In the genomic region with DNA sequence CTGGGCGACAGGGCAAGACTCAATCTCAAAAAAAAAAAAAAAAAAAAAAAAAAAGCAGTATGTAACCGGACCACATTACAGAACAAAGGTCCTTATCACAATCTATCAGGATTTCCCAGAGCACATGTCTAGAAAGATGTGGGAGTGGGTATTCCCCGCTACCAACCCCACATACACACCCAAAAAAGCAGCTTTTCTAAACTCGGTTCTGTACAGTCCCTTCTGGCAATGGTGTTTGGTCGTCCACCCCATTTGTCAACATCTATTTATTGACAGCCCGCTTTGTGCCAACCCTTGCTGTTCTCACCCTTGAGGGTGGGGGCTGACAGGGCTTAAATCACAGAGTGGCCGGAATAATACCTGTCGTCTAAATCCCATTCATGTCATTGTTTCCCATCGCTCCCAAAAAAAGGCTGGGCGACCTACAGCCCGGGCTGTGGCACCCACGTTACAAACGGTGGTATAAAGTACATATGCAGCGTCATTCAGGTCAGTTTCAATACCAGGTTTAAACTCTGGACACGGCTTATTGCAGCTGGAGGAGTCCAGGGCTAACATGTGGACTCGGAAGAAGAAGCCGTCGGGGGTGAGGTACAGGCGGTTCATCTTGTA, we compare ENCODE assay signal across 8 cellular contexts. TPM values are rescaled to one million over a fixed set of nuclear protein-coding genes. Genes with fewer than 3 reads are reported as not detected.
DNase-seq lines count a peak whose midpoint lies in the region; ATAC-seq and TF ChIP-seq lines count a peak whose summit lies in the region.

No MANE protein-coding gene starts in this region.

- POLR2A ChIA-PET in AG04449 (lab: Yijun Ruan, JAX): interaction anchor here (0.6 to 1.1 kb wide), 2 partner anchors 9 to 27 kb away, joined by 3 to 8 read pairs; no protein-coding TSS in a partner anchor
- POLR2A ChIA-PET in activated CD4-positive, alpha-beta memory T cell treated with anti-CD3 and anti-CD28 coated beads, Interleukin-2, amount 10 ng/mL, durations not matched to agents 7 days and 5 days (lab: Charles Lee): interaction anchor here (0.7 to 1.4 kb wide), 6 partner anchors 13 to 277 kb away, joined by 3 to 6 read pairs (median 3); no protein-coding TSS in a partner anchor

- intact Hi-C loops in right cardiac atrium (cut with DNase I): no loop called here

- H3K27ac Mint-ChIP-seq in GM23338: peak overlapping the region; percentile 90
- H3K27ac Mint-ChIP-seq in activated CD4-positive, alpha-beta memory T cell treated with anti-CD3 and anti-CD28 coated beads, Interleukin-2, amount 10 ng/mL, durations not matched to agents 7 days and 5 days: peak overlapping the region; percentile 74

- peaks cover 13% of the 10 kb centered on the region for H3F3A ChIP-seq in GM23338 (replicated peaks; ENCODE audit: low read depth)

- 11% methylated on average over 19 of the region's 19 CpGs for WGBS in right cardiac atrium

- peaks cover 14% of the 10 kb centered on the region for H3K4me1 ChIP-seq in GM23338 (ENCODE audit: insufficient read depth)
- H3K4me1 ChIP-seq in right cardiac atrium (ENCODE audit: control insufficient read depth, insufficient read depth, low read length): peaks cover 5% of the 10 kb centered on the region

- peaks cover 40% of the 10 kb centered on the region for H3K27me3 ChIP-seq in GM23338 (ENCODE audit: insufficient read depth)
- H3K27me3 ChIP-seq in right cardiac atrium (ENCODE audit: control insufficient read depth, insufficient read depth): no peaks in the 10 kb centered on the region

- no peak for DNase-seq in AG04449 (ENCODE audit: low read depth, low spot score)
- peak; percentile 20 for DNase-seq in GM23338 (ENCODE audit: low spot score)
- DNase-seq in activated CD4-positive, alpha-beta memory T cell treated with anti-CD3 and anti-CD28 coated beads, Interleukin-2, amount 10 ng/mL, durations not matched to agents 7 days and 5 days: no peak
- no peak for DNase-seq in right cardiac atrium
- no peak for DNase-seq in skeletal muscle cell (ENCODE audit: low read depth)

- ATAC-seq in GM23338 (no peak), right cardiac atrium (peak; percentile 1 to 4), HG02938 (IDR thresholded peaks at IDR 0.05; ENCODE audit: unreplicated experiment) (no peak), HG02759 (IDR thresholded peaks at IDR 0.05; ENCODE audit: unreplicated experiment) (no peak), HG03139 (IDR thresholded peaks at IDR 0.05; ENCODE audit: unreplicated experiment) (no peak)

- H4K20me1 ChIP-seq in GM23338 (replicated peaks; ENCODE audit: insufficient read depth): no peaks in the 10 kb centered on the region; the same call in 1 of the 2 replicates

- H3K27ac ChIP-seq in GM23338 (ENCODE audit: low read depth) (peak overlapping the region; percentile 85; the same call in 1 of the 2 replicates), right cardiac atrium (ENCODE audit: low read length) (peak overlapping the region; percentile 74)

- H3K27me3 Mint-ChIP-seq in GM23338 (ENCODE audit: insufficient read depth, low read depth, poor library complexity): peaks cover 25% of the 10 kb centered on the region
- peaks cover 10% of the 10 kb centered on the region for H3K27me3 Mint-ChIP-seq in activated CD4-positive, alpha-beta memory T cell treated with anti-CD3 and anti-CD28 coated beads, Interleukin-2, amount 10 ng/mL, durations not matched to agents 7 days and 5 days

- H3K4me3 Mint-ChIP-seq in GM23338: peak overlapping the region; percentile 98
- H3K4me3 Mint-ChIP-seq in activated CD4-positive, alpha-beta memory T cell treated with anti-CD3 and anti-CD28 coated beads, Interleukin-2, amount 10 ng/mL, durations not matched to agents 7 days and 5 days: peak overlapping the region; percentile 82

- H3K4me3 ChIP-seq in AG04449 (ENCODE audit: low read depth, low read length): peak overlapping the region; percentile 72
- peak overlapping the region; percentile 92 for H3K4me3 ChIP-seq in GM23338
- peak overlapping the region; percentile 92 for H3K4me3 ChIP-seq in right cardiac atrium (ENCODE audit: low read length)
- H3K4me3 ChIP-seq in skeletal muscle cell (ENCODE audit: low read depth, low read length): peak overlapping the region; percentile 68

- H3K9me3 Mint-ChIP-seq in GM23338: no peaks in the 10 kb centered on the region
- H3K9me3 Mint-ChIP-seq in activated CD4-positive, alpha-beta memory T cell treated with anti-CD3 and anti-CD28 coated beads, Interleukin-2, amount 10 ng/mL, durations not matched to agents 7 days and 5 days: no peaks in the 10 kb centered on the region

- H2AFZ ChIP-seq in GM23338: peak overlapping the region; percentile 96

- H3K9me2 ChIP-seq in GM23338 (ENCODE audit: insufficient read depth): no peaks in the 10 kb centered on the region

- no peaks in the 10 kb centered on the region for H3K79me2 ChIP-seq in GM23338 (replicated peaks; ENCODE audit: insufficient read depth)

- no peaks in the 10 kb centered on the region for H3K36me3 ChIP-seq in GM23338 (ENCODE audit: insufficient read depth)

- H3K4me2 ChIP-seq in GM23338: peak overlapping the region; percentile 97

- CTCF ChIA-PET in AG04449 (lab: Yijun Ruan, JAX): interaction anchor here (0.8 kb wide), 1 partner anchor 10 kb away, joined by 3 read pairs; no protein-coding TSS in a partner anchor
- CTCF ChIA-PET in activated CD4-positive, alpha-beta memory T cell treated with anti-CD3 and anti-CD28 coated beads, Interleukin-2, amount 10 ng/mL, durations not matched to agents 7 days and 5 days (lab: Charles Lee): no interaction called here

- no peaks in the 10 kb centered on the region for H3K9me3 ChIP-seq in right cardiac atrium (ENCODE audit: control insufficient read depth, low read length)

- peaks cover 13% of the 10 kb centered on the region for H3K36me3 Mint-ChIP-seq in GM23338 (ENCODE audit: low read depth)
- peaks cover 2% of the 10 kb centered on the region for H3K36me3 Mint-ChIP-seq in activated CD4-positive, alpha-beta memory T cell treated with anti-CD3 and anti-CD28 coated beads, Interleukin-2, amount 10 ng/mL, durations not matched to agents 7 days and 5 days (ENCODE audit: low read depth)

- peaks cover 18% of the 10 kb centered on the region for H3K4me1 Mint-ChIP-seq in GM23338
- H3K4me1 Mint-ChIP-seq in activated CD4-positive, alpha-beta memory T cell treated with anti-CD3 and anti-CD28 coated beads, Interleukin-2, amount 10 ng/mL, durations not matched to agents 7 days and 5 days: peaks cover 37% of the 10 kb centered on the region

- TF ChIP-seq CTCF in AG04449 (IDR thresholded peaks at IDR 0.05; ENCODE audit: insufficient read depth, low read length, missing control alignments): no peak
- no peak for TF ChIP-seq CTCF in GM23338 (conservative IDR thresholded peaks at IDR 0.05; ENCODE audit: low read depth in 2 of 2)

TF ChIP-seq in GM23338, 12 proteins besides CTCF, POLR2A, EP300 and RAD21 (continues in another document):
- TF ChIP-seq STAT1 (IDR thresholded peaks at IDR 0.05; ENCODE audit: unreplicated experiment): no peak
- no peak for TF ChIP-seq EZH2phosphoT487 (IDR thresholded peaks at IDR 0.05; ENCODE audit: unreplicated experiment)
- no peak for TF ChIP-seq POLR2AphosphoS5 (IDR thresholded peaks at IDR 0.05; ENCODE audit: low read depth)
- TF ChIP-seq EZH2 (IDR thresholded peaks at IDR 0.05; ENCODE audit: low read depth, unreplicated experiment): no peak
- no peak for TF ChIP-seq ZNF331 (CRISPR knock-in tag; IDR thresholded peaks at IDR 0.05; ENCODE audit: low read depth)
- TF ChIP-seq JUNB (IDR thresholded peaks at IDR 0.05; ENCODE audit: unreplicated experiment): no peak
- no peak for TF ChIP-seq ZNF114 (CRISPR knock-in tag; IDR thresholded peaks at IDR 0.05)
- TF ChIP-seq, protein P1, sequence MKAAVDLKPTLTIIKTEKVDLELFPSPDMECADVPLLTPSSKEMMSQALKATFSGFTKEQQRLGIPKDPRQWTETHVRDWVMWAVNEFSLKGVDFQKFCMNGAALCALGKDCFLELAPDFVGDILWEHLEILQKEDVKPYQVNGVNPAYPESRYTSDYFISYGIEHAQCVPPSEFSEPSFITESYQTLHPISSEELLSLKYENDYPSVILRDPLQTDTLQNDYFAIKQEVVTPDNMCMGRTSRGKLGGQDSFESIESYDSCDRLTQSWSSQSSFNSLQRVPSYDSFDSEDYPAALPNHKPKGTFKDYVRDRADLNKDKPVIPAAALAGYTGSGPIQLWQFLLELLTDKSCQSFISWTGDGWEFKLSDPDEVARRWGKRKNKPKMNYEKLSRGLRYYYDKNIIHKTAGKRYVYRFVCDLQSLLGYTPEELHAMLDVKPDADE (IDR thresholded peaks at IDR 0.05): no peak
- no peak for TF ChIP-seq NANOG (IDR thresholded peaks at IDR 0.05; ENCODE audit: borderline replicate concordance)

RNA-seq across cellular contexts. Expression of gene C17orf58, which starts 3.6 kb away (rescaled TPM):
- total RNA-seq in GM23338 (2014; rRNA removed; shearing (Covaris generic)): 30.9 and 42.3 TPM in 2 replicates
- polyA plus RNA-seq in GM23338 (2016; fragmentation: Nextera tagmentation; extraction: Ambion mirVana) (35.0 and 35.8 TPM in 2 replicates), right cardiac atrium (12.0 TPM)
- total RNA-seq in activated CD4-positive, alpha-beta memory T cell treated with anti-CD3 and anti-CD28 coated beads, Interleukin-2, amount 10 ng/mL, durations not matched to agents 7 days and 5 days: 10 to 100 TPM; 12.4 TPM
- 1 to 10 TPM; 5.9 to 7.4 (median 6.9) TPM for total RNA-seq in right cardiac atrium

RNA-seq across cellular contexts. Expression of gene KPNA2, which starts 42.9 kb away (rescaled TPM):
- total RNA-seq in GM23338 (2014; rRNA removed; shearing (Covaris generic)): 442 and 468 TPM in 2 replicates
- polyA plus RNA-seq in GM23338 (2016; fragmentation: Nextera tagmentation; extraction: Ambion mirVana): 364 and 375 TPM in 2 replicates
- 100 to 1,000 TPM; 227 TPM for total RNA-seq in activated CD4-positive, alpha-beta memory T cell treated with anti-CD3 and anti-CD28 coated beads, Interleukin-2, amount 10 ng/mL, durations not matched to agents 7 days and 5 days
- total RNA-seq in right cardiac atrium: 10 to 100 TPM; 16.7 to 29.5 (median 22.6) TPM
- polyA plus RNA-seq in right cardiac atrium: 16.5 TPM

Comparison
In these comparisons a context has a peak if more than half of its experiments do, and no peak if none do; other contexts are left out.
1. ATAC-seq: peak in right cardiac atrium (2 of 2); none in GM23338 (single experiment), HG02938 (single experiment), HG02759 (single experiment) and HG03139 (single experiment).
2. RNA of gene KPNA2, which starts 42.9 kb away (total RNA-seq): 442 to 468 TPM in GM23338 and 227 TPM in activated CD4-positive, alpha-beta memory T cell treated with anti-CD3 and anti-CD28 coated beads, Interleukin-2, amount 10 ng/mL, durations not matched to agents 7 days and 5 days; 16.7 to 29.5 TPM in right cardiac atrium; every median in the first group is over 4 times any median in the second.
3. Peak in every context shown above with its lines, with median percentiles within 50 percentile points of each other: H3K4me3 ChIP-seq.